Comparison of ENCODE assay signal across 8 cellular contexts in the genomic region with DNA sequence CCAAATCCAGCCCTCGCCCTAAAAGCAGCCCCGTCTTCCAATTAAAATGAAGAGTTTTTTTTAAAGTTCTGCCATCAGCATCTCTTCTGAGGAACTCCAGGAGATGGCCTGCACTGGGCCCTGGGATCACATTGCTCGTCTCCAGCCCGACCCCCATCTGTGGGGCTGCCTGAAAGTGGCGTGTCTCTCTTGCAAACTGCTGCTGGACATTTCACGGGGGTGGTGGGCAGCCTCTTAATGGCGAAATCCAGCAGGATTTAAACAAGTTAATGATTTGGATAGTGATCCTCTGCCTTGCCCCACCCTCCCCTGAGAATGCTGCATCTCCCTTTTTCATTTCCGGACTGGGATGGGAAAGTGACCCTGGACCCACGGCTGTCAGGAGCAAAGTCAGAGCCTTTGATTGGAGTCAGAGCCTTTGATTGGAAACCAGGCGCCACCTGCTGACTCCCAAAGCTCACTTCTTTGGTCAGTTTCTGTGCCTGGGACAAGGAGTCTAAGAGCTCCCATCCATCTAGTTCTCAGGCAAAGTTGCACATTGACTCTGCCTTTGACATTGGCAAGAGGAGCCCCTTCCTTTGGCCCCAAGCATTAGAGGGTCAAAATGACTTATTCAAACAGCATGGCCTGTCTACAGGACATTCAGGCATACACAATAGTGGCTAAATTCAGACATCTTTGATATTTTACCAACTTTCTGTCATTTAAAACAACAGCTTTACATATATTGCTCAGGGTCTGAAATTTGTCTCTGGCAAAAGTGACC.
A peak's percentile ranks its signal among the peaks of the same experiment; 100 is the strongest.
DNase-seq lines count a peak whose midpoint lies in the region; ATAC-seq and TF ChIP-seq lines count a peak whose summit lies in the region.

No MANE protein-coding gene starts in this region.

- no peaks in the 10 kb centered on the region for H3K27me3 ChIP-seq in OCI-LY1 (ENCODE audit: insufficient read depth, low read length)
- no peaks in the 10 kb centered on the region for H3K27me3 ChIP-seq in dorsolateral prefrontal cortex

- H3K79me2 ChIP-seq in OCI-LY1 (ENCODE audit: insufficient read depth, low read length) = no peaks in the 10 kb centered on the region

- H3K4me2 ChIP-seq in OCI-LY1 (ENCODE audit: low read length) = no peak overlapping the region

- no peaks in the 10 kb centered on the region for H3K9me2 ChIP-seq in OCI-LY1 (ENCODE audit: low read depth, low read length)

- H3K27ac ChIP-seq in OCI-LY1 (ENCODE audit: low read depth, low read length, poor library complexity, severe bottlenecking) (no peak overlapping the region), dorsolateral prefrontal cortex (no peak overlapping the region)

- H3K36me3 ChIP-seq in OCI-LY1 (ENCODE audit: insufficient read depth, low read length) = no peaks in the 10 kb centered on the region

- no peaks in the 10 kb centered on the region for H3K9me3 ChIP-seq in OCI-LY1 (ENCODE audit: low read length)

- ATAC-seq in HG03521 (IDR thresholded peaks at IDR 0.05; ENCODE audit: unreplicated experiment) = no peak
- no peak for ATAC-seq in GM19035 (IDR thresholded peaks at IDR 0.05; ENCODE audit: unreplicated experiment)
- no peak for ATAC-seq in GM21717 (IDR thresholded peaks at IDR 0.05; ENCODE audit: unreplicated experiment)

- no peaks in the 10 kb centered on the region for H3F3A ChIP-seq in OCI-LY1 (ENCODE audit: insufficient read depth, low read length)

- no peak overlapping the region for H2AFZ ChIP-seq in OCI-LY1 (ENCODE audit: low read length)

- TF ChIP-seq CTCF in OCI-LY1 (IDR thresholded peaks at IDR 0.05; ENCODE audit: low read length) (peak; percentile 44; the same call in 1 of the 2 replicates), dorsolateral prefrontal cortex (IDR thresholded peaks at IDR 0.05 in 54 of 56, conservative IDR thresholded peaks at IDR 0.05 in 2 of 56; ENCODE audit: low read depth in 1 of 56, partially characterized antibody in 56 of 56) (peak in 55 of 56 donors; percentile 20 to 84 (median 67))

- intact Hi-C loops in dorsolateral prefrontal cortex (cut with DNase I) = loop anchor here (2.0 to 10.0 kb wide), 5 partner anchors 112 to 560 kb away; a partner anchor contains a TSS

- no peaks in the 10 kb centered on the region for H4K20me1 ChIP-seq in OCI-LY1 (ENCODE audit: insufficient read depth, low read length)

- no peak overlapping the region for H3K4me3 ChIP-seq in OCI-LY1 (ENCODE audit: low read depth, low read length, poor library complexity, severe bottlenecking)
- no peak overlapping the region for H3K4me3 ChIP-seq in dorsolateral prefrontal cortex

- DNase-seq in DMS 273 treated with DMSO at 0.1 percent for 48 hours (lab: John Stamatoyannopoulos, UW) (peak; percentile 3), HK-2 (ENCODE audit: unreplicated experiment) (peak; percentile 63), dorsolateral prefrontal cortex (peak in 8 of 10 donors; percentile 15 to 80 (median 67)), lung microvascular endothelial cell (ENCODE audit: low read depth in 2 of 2) (peak; percentile 79 to 81)

- no peaks in the 10 kb centered on the region for H3K4me1 ChIP-seq in OCI-LY1 (ENCODE audit: insufficient read depth, low read length, severe bottlenecking)

- no peak overlapping the region for H3K9ac ChIP-seq in OCI-LY1 (ENCODE audit: low read length)

Comparison
In these comparisons a context has a peak if more than half of its experiments do, and no peak if none do; other contexts are left out.
1. DNase-seq: peak in every context shown above with its lines; median percentile 80 in lung microvascular endothelial cell; 67 in dorsolateral prefrontal cortex; 63 in HK-2; 3 in DMS 273 treated with DMSO at 0.1 percent for 48 hours.